In the genomic region with DNA sequence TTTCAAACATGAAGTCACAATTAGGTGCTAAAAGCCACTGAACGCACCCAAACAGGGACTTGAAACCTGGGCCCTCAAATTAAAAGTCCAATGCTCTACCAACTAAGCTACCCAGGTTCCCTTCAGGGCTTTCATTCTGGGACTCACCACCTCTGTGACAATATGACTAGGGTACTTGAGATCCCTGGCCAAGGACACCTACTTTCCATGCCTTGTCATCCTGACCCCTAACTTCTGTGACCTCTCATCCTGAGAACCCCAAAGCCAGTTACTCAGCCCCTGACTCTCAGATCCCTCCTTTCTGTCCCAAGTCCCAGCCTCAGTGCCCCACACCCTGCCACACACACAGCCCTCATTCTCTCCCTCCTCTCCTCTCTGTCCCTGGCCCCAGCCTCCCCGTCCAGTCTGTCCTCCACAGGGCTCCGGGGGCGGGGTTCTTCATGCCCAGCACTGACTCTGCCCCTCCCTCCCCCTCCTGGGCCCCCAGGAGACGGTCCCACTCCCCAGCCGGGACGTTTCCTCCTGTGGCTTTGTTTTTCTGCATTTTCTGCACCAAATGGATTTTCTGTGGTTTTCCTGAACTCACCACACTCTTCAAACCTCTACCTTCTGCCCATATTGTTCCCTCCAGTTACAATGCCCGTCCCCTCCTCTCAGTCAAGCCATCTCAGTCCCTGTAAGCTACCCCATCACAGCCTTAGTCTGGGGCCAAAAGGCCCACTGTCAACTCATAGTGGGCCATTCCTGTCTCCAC, we compare ENCODE assay signal across 9 cellular contexts. TPM values are rescaled to one million over a fixed set of nuclear protein-coding genes. Genes with fewer than 3 reads are reported as not detected.
A peak's percentile ranks its signal among the peaks of the same experiment; 100 is the strongest.
DNase-seq lines count a peak whose midpoint lies in the region; ATAC-seq, FAIRE-seq and TF ChIP-seq lines count a peak whose summit lies in the region.
"Had no signal": no experiment of that assay in that cellular context is flagged by ENCODE, and none has a peak within 500 bp of the region (broad histone marks: within the 10 kb centered on the region; RNA-seq: fewer than 3 reads in every experiment).

No MANE protein-coding gene starts in this region.

- no peaks in the 10 kb centered on the region for H3K36me3 Mint-ChIP-seq in CD8-positive, alpha-beta T cell
- H3K36me3 Mint-ChIP-seq in activated naive CD8-positive, alpha-beta T cell treated with anti-CD3 and anti-CD28 coated beads, Interleukin-2, amount 10 ng/mL, durations not matched to agents 7 days and 5 days, result peaks cover 2% of the 10 kb centered on the region
- no peaks in the 10 kb centered on the region for H3K36me3 Mint-ChIP-seq in natural killer cell treated with Interleukin-12 subunit alpha and Interleukin-12 subunit beta and Interleukin-15 and Interleukin-18, amount 100 ng/mL, for 72 hours

- no peak overlapping the region for H3K9ac ChIP-seq in HepG2 (ENCODE audit: insufficient read depth, low read depth, low read length)

- TF ChIP-seq EP300 in HepG2 (IDR thresholded peaks at IDR 0.05; ENCODE audit: low read depth in 2 of 2, low read length in 2 of 2) (no peak), HepG2 (CRISPR knock-in tag; IDR thresholded peaks at IDR 0.05; ENCODE audit: borderline replicate concordance) (no peak)

- POLR2A ChIA-PET in CD8-positive, alpha-beta T cell (lab: Charles Lee), result interaction anchor here (0.9 to 1.6 kb wide), 4 partner anchors 17 to 47 kb away, joined by 3 to 5 read pairs (median 4); a partner anchor contains a TSS
- POLR2A ChIA-PET in activated naive CD8-positive, alpha-beta T cell treated with anti-CD3 and anti-CD28 coated beads, Interleukin-2, amount 10 ng/mL, durations not matched to agents 7 days and 5 days (lab: Charles Lee), result interaction anchor here (0.9 to 2.4 kb wide), 6 partner anchors 12 to 142 kb away, joined by 3 to 12 read pairs (median 4); a partner anchor contains a TSS
- POLR2A ChIA-PET in HepG2 (lab: Yijun Ruan, JAX), result interaction anchor here (0.9 kb wide), 1 partner anchor 22 kb away, joined by 3 read pairs; a partner anchor contains a TSS

- in situ Hi-C loops in HepG2 (cut with HindIII; ENCODE audit: extremely low pct_ligation_motif_present, low pct_unique_long_range_greater_than_20kb), result no loop called here

- H2AFZ ChIP-seq in HepG2 (ENCODE audit: low read length), result no peak overlapping the region

- no peaks in the 10 kb centered on the region for H3K9me3 Mint-ChIP-seq in CD8-positive, alpha-beta T cell
- H3K9me3 Mint-ChIP-seq in activated naive CD8-positive, alpha-beta T cell treated with anti-CD3 and anti-CD28 coated beads, Interleukin-2, amount 10 ng/mL, durations not matched to agents 7 days and 5 days, result no peaks in the 10 kb centered on the region
- no peaks in the 10 kb centered on the region for H3K9me3 Mint-ChIP-seq in natural killer cell treated with Interleukin-12 subunit alpha and Interleukin-12 subunit beta and Interleukin-15 and Interleukin-18, amount 100 ng/mL, for 72 hours

- H3K27ac ChIP-seq in CD8-positive, alpha-beta T cell (ENCODE audit: low read depth, low read length), result no peak overlapping the region
- H3K27ac ChIP-seq in HepG2 (ENCODE audit: extremely low read length, insufficient read depth, low read length), result no peak overlapping the region
- H3K27ac ChIP-seq: HL-60 had no signal

- no peak for TF ChIP-seq POLR2A in HepG2 (IDR thresholded peaks at IDR 0.05; ENCODE audit: insufficient read depth in 1 of 2, low read depth in 2 of 2, low read length in 2 of 2)

- no peak for DNase-seq in CD8-positive, alpha-beta T cell
- DNase-seq in KG1 (lab: John Stamatoyannopoulos, UW), result peak; percentile 42
- no peak for DNase-seq in activated naive CD8-positive, alpha-beta T cell treated with anti-CD3 and anti-CD28 coated beads, Interleukin-2, amount 10 ng/mL, durations not matched to agents 7 days and 5 days
- DNase-seq in natural killer cell treated with Interleukin-12 subunit alpha and Interleukin-12 subunit beta and Interleukin-15 and Interleukin-18, amount 100 ng/mL, for 72 hours (ENCODE audit: low spot score), result no peak
- DNase-seq in DMS53 treated with DMSO at 0.1 percent for 48 hours (lab: John Stamatoyannopoulos, UW; ENCODE audit: unreplicated experiment), result no peak
- DNase-seq in GM19238 (ENCODE audit: insufficient read length, low spot score), result no peak
- no peak for DNase-seq in HepG2 (ENCODE audit: low spot score)

- H3K36me3 ChIP-seq in CD8-positive, alpha-beta T cell (ENCODE audit: insufficient read depth, low read length), result no peaks in the 10 kb centered on the region
- peaks cover 17 to 45% of the 10 kb centered on the region in 2 experiments for H3K36me3 ChIP-seq in HepG2 (replicated peaks in 1 of 2; ENCODE audit: control insufficient read depth in 1 of 2, insufficient read depth in 2 of 2, low read length in 2 of 2)

- no peaks in the 10 kb centered on the region for H3K27me3 ChIP-seq in CD8-positive, alpha-beta T cell (ENCODE audit: insufficient read depth, low read length)
- H3K27me3 ChIP-seq in HepG2 (ENCODE audit: control insufficient read depth in 1 of 2, insufficient read depth in 2 of 2, low read length in 2 of 2), result no peaks in the 10 kb centered on the region

- intact Hi-C loops in CD8-positive, alpha-beta T cell (cut with DNase I, micrococcal nuclease), result loop anchor here in 1 of 2 experiments (1.0 kb wide), 2 partner anchors 22 to 35 kb away; no protein-coding TSS in a partner anchor
- intact Hi-C loops in HepG2 (cut with micrococcal nuclease; ENCODE audit: unreplicated experiment), result no loop called here

- H3K4me1 Mint-ChIP-seq in CD8-positive, alpha-beta T cell (ENCODE audit: low read depth), result peaks cover 21% of the 10 kb centered on the region
- peaks cover 19% of the 10 kb centered on the region for H3K4me1 Mint-ChIP-seq in activated naive CD8-positive, alpha-beta T cell treated with anti-CD3 and anti-CD28 coated beads, Interleukin-2, amount 10 ng/mL, durations not matched to agents 7 days and 5 days
- H3K4me1 Mint-ChIP-seq in natural killer cell treated with Interleukin-12 subunit alpha and Interleukin-12 subunit beta and Interleukin-15 and Interleukin-18, amount 100 ng/mL, for 72 hours (ENCODE audit: low read depth in 2 of 2), result peaks cover 20 to 23% of the 10 kb centered on the region in 2 donors

- CTCF ChIA-PET in CD8-positive, alpha-beta T cell (lab: Charles Lee), result interaction anchor here (0.7 to 5.0 kb wide), 12 partner anchors 10 to 138 kb away, joined by 3 to 38 read pairs (median 4); no protein-coding TSS in a partner anchor
- CTCF ChIA-PET in HepG2 (lab: Yijun Ruan, JAX; ENCODE audit: low intra/inter-chr PET ratio, low total read pairs), result no interaction called here

- BruUV-seq in HepG2 (replicated peaks; lab: Mats Ljungman, UMichigan), result no TSS peak

- no peak for TF ChIP-seq RAD21 in HepG2 (CRISPR knock-in tag; IDR thresholded peaks at IDR 0.05)

- no peak for TF ChIP-seq CTCF in CD8-positive, alpha-beta T cell (IDR thresholded peaks at IDR 0.05)
- no peak for TF ChIP-seq CTCF in HepG2 (CRISPR knock-in tag; IDR thresholded peaks at IDR 0.05)

- H3K79me2 ChIP-seq in HepG2 (ENCODE audit: insufficient read depth, low read length), result no peaks in the 10 kb centered on the region

- H3K4me1 ChIP-seq in CD8-positive, alpha-beta T cell (ENCODE audit: insufficient read depth, low read length), result peaks cover 21% of the 10 kb centered on the region
- H3K4me1 ChIP-seq in HepG2 (ENCODE audit: insufficient read depth, low read length), result no peaks in the 10 kb centered on the region

- 92% methylated on average over 8 of the region's 8 CpGs for WGBS in HepG2 (ENCODE audit: low lambda C conversion rate)

- FAIRE-seq in HepG2 (lab: Jason Lieb, UNC), result no peak

- ATAC-seq in CD8-positive, alpha-beta T cell, result no peak
- ATAC-seq in activated naive CD8-positive, alpha-beta T cell treated with anti-CD3 and anti-CD28 coated beads, Interleukin-2, amount 10 ng/mL, durations not matched to agents 7 days and 5 days (ENCODE audit: low read depth), result no peak
- no peak for ATAC-seq in natural killer cell treated with Interleukin-12 subunit alpha and Interleukin-12 subunit beta and Interleukin-15 and Interleukin-18, amount 100 ng/mL, for 72 hours
- no peak for ATAC-seq in HG03342 (IDR thresholded peaks at IDR 0.05; ENCODE audit: unreplicated experiment)
- ATAC-seq in HepG2, result no peak

- H4K20me1 ChIP-seq in HepG2 (ENCODE audit: insufficient read depth, low read length), result no peaks in the 10 kb centered on the region

- H3K4me2 ChIP-seq in HepG2 (ENCODE audit: low read depth, low read length), result no peak overlapping the region

- no peaks in the 10 kb centered on the region for H3K9me3 ChIP-seq in CD8-positive, alpha-beta T cell (ENCODE audit: low read length)
- no peaks in the 10 kb centered on the region for H3K9me3 ChIP-seq in HepG2 (ENCODE audit: low read length)

- H3K4me3 Mint-ChIP-seq in CD8-positive, alpha-beta T cell, result peak overlapping the region; percentile 84
- H3K4me3 Mint-ChIP-seq in activated naive CD8-positive, alpha-beta T cell treated with anti-CD3 and anti-CD28 coated beads, Interleukin-2, amount 10 ng/mL, durations not matched to agents 7 days and 5 days, result peak overlapping the region; percentile 62
- H3K4me3 Mint-ChIP-seq in natural killer cell treated with Interleukin-12 subunit alpha and Interleukin-12 subunit beta and Interleukin-15 and Interleukin-18, amount 100 ng/mL, for 72 hours, result peak overlapping the region; percentile 90

- peak overlapping the region; percentile 55 for H3K27ac Mint-ChIP-seq in CD8-positive, alpha-beta T cell
- peak overlapping the region; percentile 28 for H3K27ac Mint-ChIP-seq in activated naive CD8-positive, alpha-beta T cell treated with anti-CD3 and anti-CD28 coated beads, Interleukin-2, amount 10 ng/mL, durations not matched to agents 7 days and 5 days
- peak overlapping the region; percentile 25 to 65 for H3K27ac Mint-ChIP-seq in natural killer cell treated with Interleukin-12 subunit alpha and Interleukin-12 subunit beta and Interleukin-15 and Interleukin-18, amount 100 ng/mL, for 72 hours

- no peaks in the 10 kb centered on the region for H3K27me3 Mint-ChIP-seq in CD8-positive, alpha-beta T cell (ENCODE audit: low read depth)
- H3K27me3 Mint-ChIP-seq in activated naive CD8-positive, alpha-beta T cell treated with anti-CD3 and anti-CD28 coated beads, Interleukin-2, amount 10 ng/mL, durations not matched to agents 7 days and 5 days, result peaks cover 4% of the 10 kb centered on the region
- H3K27me3 Mint-ChIP-seq in natural killer cell treated with Interleukin-12 subunit alpha and Interleukin-12 subunit beta and Interleukin-15 and Interleukin-18, amount 100 ng/mL, for 72 hours, result peaks cover 0 to 12% of the 10 kb centered on the region in 2 donors

- peak overlapping the region; percentile 78 for H3K4me3 ChIP-seq in CD8-positive, alpha-beta T cell (ENCODE audit: low read depth, low read length)
- H3K4me3 ChIP-seq in HepG2 (replicated peaks in 1 of 3; ENCODE audit: insufficient read depth in 1 of 3, low read depth in 2 of 3, low read length in 3 of 3), result no peak overlapping the region

RNA-seq across cellular contexts. Expression of a gene that starts 7.0 kb away (rescaled TPM):
- total RNA-seq in CD8-positive, alpha-beta T cell, result 1 to 10 TPM; 1.3 to 2.4 TPM
- total RNA-seq in activated naive CD8-positive, alpha-beta T cell treated with anti-CD3 and anti-CD28 coated beads, Interleukin-2, amount 10 ng/mL, durations not matched to agents 7 days and 5 days, result 1 to 10 TPM; 1.6 to 2.4 TPM
- 1 to 10 TPM; 1.6 to 2.0 TPM for total RNA-seq in natural killer cell treated with Interleukin-12 subunit alpha and Interleukin-12 subunit beta and Interleukin-15 and Interleukin-18, amount 100 ng/mL, for 72 hours
- total RNA-seq in HepG2 (2016; rRNA removed; fragmentation: Illumina TruSeq; extraction: Trizol), result 1.7 and 10.1 TPM in 2 replicates
- 2.9 TPM in 2 replicates for total RNA-seq in HepG2 (2016; cell fraction: cytosol; rRNA removed; fragmentation: Illumina TruSeq; extraction: Trizol; ENCODE audit: low read depth)
- 2.5 and 10.4 TPM in 2 replicates for total RNA-seq in HepG2 (2016; cell fraction: insoluble cytoplasmic fraction; rRNA removed; fragmentation: Illumina TruSeq; extraction: Trizol)
- 3.9 and 4.3 TPM in 2 replicates for total RNA-seq in HepG2 (2016; cell fraction: membrane; rRNA removed; fragmentation: Illumina TruSeq; extraction: Trizol)
- total RNA-seq in HepG2 (2016; cell fraction: nucleus; rRNA removed; fragmentation: Illumina TruSeq; extraction: Trizol), result 12.9 and 16.5 TPM in 2 replicates
- polyA plus RNA-seq in HepG2 (2011; rRNA removed), result 3.0 and 3.3 TPM in 2 replicates
- 0.79 and 1.6 TPM in 2 replicates for polyA plus RNA-seq in HepG2 (2011; cell fraction: cytosol; rRNA removed)
- 33.2 and 45.9 TPM in 2 replicates for polyA plus RNA-seq in HepG2 (2011; cell fraction: nucleus; rRNA removed)
- 4.9 and 5.2 TPM in 2 replicates for polyA plus RNA-seq in HepG2 (2012)
- 4.8 and 4.9 TPM in 2 replicates for polyA plus RNA-seq in HepG2 (2016; cell fraction: cytosol; fragmentation: Illumina TruSeq; extraction: Trizol; ENCODE audit: low read depth)
- polyA plus RNA-seq in HepG2 (2016; cell fraction: insoluble cytoplasmic fraction; fragmentation: Illumina TruSeq; extraction: Trizol; ENCODE audit: low read depth), result 3.3 and 3.5 TPM in 2 replicates
- polyA plus RNA-seq in HepG2 (2016; cell fraction: membrane; fragmentation: Illumina TruSeq; extraction: Trizol; ENCODE audit: low read depth), result 4.3 and 6.1 TPM in 2 replicates
- 61.4 and 74.8 TPM in 2 replicates for polyA plus RNA-seq in HepG2 (2016; cell fraction: nucleus; fragmentation: Illumina TruSeq; extraction: Trizol; ENCODE audit: insufficient read depth, low read depth)
- polyA minus RNA-seq in HepG2 (2011; rRNA and poly(A)+ RNA removed; ENCODE audit: low replicate concordance), result 0.14 and 0.50 TPM in 2 replicates
- not detected in 2 replicates for polyA minus RNA-seq in HepG2 (2011; cell fraction: cytosol; rRNA and poly(A)+ RNA removed)
- 3.1 and 4.0 TPM in 2 replicates for polyA minus RNA-seq in HepG2 (2011; cell fraction: nucleus; rRNA and poly(A)+ RNA removed)

RNA-seq across cellular contexts. Expression of a gene that starts 22.3 kb away (rescaled TPM):
- total RNA-seq in CD8-positive, alpha-beta T cell, result 10 to 100 TPM; 20.1 to 25.5 TPM
- total RNA-seq in activated naive CD8-positive, alpha-beta T cell treated with anti-CD3 and anti-CD28 coated beads, Interleukin-2, amount 10 ng/mL, durations not matched to agents 7 days and 5 days, result 10 to 100 TPM; 19.8 to 24.4 TPM
- 1 to 10 TPM; 1.6 to 3.0 TPM for total RNA-seq in natural killer cell treated with Interleukin-12 subunit alpha and Interleukin-12 subunit beta and Interleukin-15 and Interleukin-18, amount 100 ng/mL, for 72 hours
- total RNA-seq in HepG2 (2016; rRNA removed; fragmentation: Illumina TruSeq; extraction: Trizol), result 124 and 225 TPM in 2 replicates
- total RNA-seq in HepG2 (2016; cell fraction: cytosol; rRNA removed; fragmentation: Illumina TruSeq; extraction: Trizol; ENCODE audit: low read depth), result 222 and 258 TPM in 2 replicates
- 102 and 228 TPM in 2 replicates for total RNA-seq in HepG2 (2016; cell fraction: insoluble cytoplasmic fraction; rRNA removed; fragmentation: Illumina TruSeq; extraction: Trizol)
- 261 and 289 TPM in 2 replicates for total RNA-seq in HepG2 (2016; cell fraction: membrane; rRNA removed; fragmentation: Illumina TruSeq; extraction: Trizol)
- total RNA-seq in HepG2 (2016; cell fraction: nucleus; rRNA removed; fragmentation: Illumina TruSeq; extraction: Trizol), result 141 and 165 TPM in 2 replicates
- polyA plus RNA-seq in HepG2 (2011; rRNA removed), result 121 and 149 TPM in 2 replicates
- 105 and 151 TPM in 2 replicates for polyA plus RNA-seq in HepG2 (2011; cell fraction: cytosol; rRNA removed)
- 256 and 257 TPM in 2 replicates for polyA plus RNA-seq in HepG2 (2011; cell fraction: nucleus; rRNA removed)
- polyA plus RNA-seq in HepG2 (2012), result 143 and 177 TPM in 2 replicates
- 245 and 266 TPM in 2 replicates for polyA plus RNA-seq in HepG2 (2016; cell fraction: cytosol; fragmentation: Illumina TruSeq; extraction: Trizol; ENCODE audit: low read depth)
- 107 and 130 TPM in 2 replicates for polyA plus RNA-seq in HepG2 (2016; cell fraction: insoluble cytoplasmic fraction; fragmentation: Illumina TruSeq; extraction: Trizol; ENCODE audit: low read depth)
- polyA plus RNA-seq in HepG2 (2016; cell fraction: membrane; fragmentation: Illumina TruSeq; extraction: Trizol; ENCODE audit: low read depth), result 257 and 263 TPM in 2 replicates
- 289 and 295 TPM in 2 replicates for polyA plus RNA-seq in HepG2 (2016; cell fraction: nucleus; fragmentation: Illumina TruSeq; extraction: Trizol; ENCODE audit: insufficient read depth, low read depth)
- polyA minus RNA-seq in HepG2 (2011; rRNA and poly(A)+ RNA removed; ENCODE audit: low replicate concordance), result 0.65 and 115 TPM in 2 replicates
- 72.8 and 82.9 TPM in 2 replicates for polyA minus RNA-seq in HepG2 (2011; cell fraction: cytosol; rRNA and poly(A)+ RNA removed)
- 27.6 and 29.2 TPM in 2 replicates for polyA minus RNA-seq in HepG2 (2011; cell fraction: nucleus; rRNA and poly(A)+ RNA removed)

RNA-seq across cellular contexts. Expression of a gene that starts 38.6 kb away (rescaled TPM):
- 1,000 to 10,000 TPM; 3,746 to 3,873 TPM for total RNA-seq in CD8-positive, alpha-beta T cell
- 1,000 to 10,000 TPM; 2,412 to 2,445 TPM for total RNA-seq in activated naive CD8-positive, alpha-beta T cell treated with anti-CD3 and anti-CD28 coated beads, Interleukin-2, amount 10 ng/mL, durations not matched to agents 7 days and 5 days
- 1,000 to 10,000 TPM; 1,165 to 1,334 TPM for total RNA-seq in natural killer cell treated with Interleukin-12 subunit alpha and Interleukin-12 subunit beta and Interleukin-15 and Interleukin-18, amount 100 ng/mL, for 72 hours
- 2,345 and 2,734 TPM in 2 replicates for total RNA-seq in HepG2 (2016; rRNA removed; fragmentation: Illumina TruSeq; extraction: Trizol)
- 3,922 and 3,962 TPM in 2 replicates for total RNA-seq in HepG2 (2016; cell fraction: cytosol; rRNA removed; fragmentation: Illumina TruSeq; extraction: Trizol; ENCODE audit: low read depth)
- 2,320 and 2,893 TPM in 2 replicates for total RNA-seq in HepG2 (2016; cell fraction: insoluble cytoplasmic fraction; rRNA removed; fragmentation: Illumina TruSeq; extraction: Trizol)
- 5,292 and 5,634 TPM in 2 replicates for total RNA-seq in HepG2 (2016; cell fraction: membrane; rRNA removed; fragmentation: Illumina TruSeq; extraction: Trizol)
- 817 and 896 TPM in 2 replicates for total RNA-seq in HepG2 (2016; cell fraction: nucleus; rRNA removed; fragmentation: Illumina TruSeq; extraction: Trizol)
- 2,839 and 2,896 TPM in 2 replicates for polyA plus RNA-seq in HepG2 (2011; rRNA removed)
- polyA plus RNA-seq in HepG2 (2011; cell fraction: cytosol; rRNA removed), result 6,087 and 6,094 TPM in 2 replicates
- polyA plus RNA-seq in HepG2 (2011; cell fraction: nucleus; rRNA removed), result 1,822 and 1,919 TPM in 2 replicates
- polyA plus RNA-seq in HepG2 (2012), result 3,444 and 3,595 TPM in 2 replicates
- polyA plus RNA-seq in HepG2 (2016; cell fraction: cytosol; fragmentation: Illumina TruSeq; extraction: Trizol; ENCODE audit: low read depth), result 4,821 and 5,462 TPM in 2 replicates
- polyA plus RNA-seq in HepG2 (2016; cell fraction: insoluble cytoplasmic fraction; fragmentation: Illumina TruSeq; extraction: Trizol; ENCODE audit: low read depth), result 3,269 and 3,282 TPM in 2 replicates
- polyA plus RNA-seq in HepG2 (2016; cell fraction: membrane; fragmentation: Illumina TruSeq; extraction: Trizol; ENCODE audit: low read depth), result 6,240 and 6,461 TPM in 2 replicates
- polyA plus RNA-seq in HepG2 (2016; cell fraction: nucleus; fragmentation: Illumina TruSeq; extraction: Trizol; ENCODE audit: insufficient read depth, low read depth), result 1,822 and 1,918 TPM in 2 replicates
- 1,415 and 1,765 TPM in 2 replicates for polyA minus RNA-seq in HepG2 (2011; rRNA and poly(A)+ RNA removed; ENCODE audit: low replicate concordance)
- 470 and 550 TPM in 2 replicates for polyA minus RNA-seq in HepG2 (2011; cell fraction: cytosol; rRNA and poly(A)+ RNA removed)
- polyA minus RNA-seq in HepG2 (2011; cell fraction: nucleus; rRNA and poly(A)+ RNA removed), result 202 and 266 TPM in 2 replicates

RNA-seq across cellular contexts. Expression of a gene that starts 45.5 kb away (rescaled TPM):
- 100 to 1,000 TPM; 103 to 110 TPM for total RNA-seq in CD8-positive, alpha-beta T cell
- total RNA-seq in activated naive CD8-positive, alpha-beta T cell treated with anti-CD3 and anti-CD28 coated beads, Interleukin-2, amount 10 ng/mL, durations not matched to agents 7 days and 5 days, result 100 to 1,000 TPM; 122 to 125 TPM
- total RNA-seq in natural killer cell treated with Interleukin-12 subunit alpha and Interleukin-12 subunit beta and Interleukin-15 and Interleukin-18, amount 100 ng/mL, for 72 hours, result 10 to 100 TPM; 70.6 to 75.2 TPM
- total RNA-seq in HepG2 (2016; rRNA removed; fragmentation: Illumina TruSeq; extraction: Trizol), result 78.0 and 81.4 TPM in 2 replicates
- 40.9 and 41.1 TPM in 2 replicates for total RNA-seq in HepG2 (2016; cell fraction: cytosol; rRNA removed; fragmentation: Illumina TruSeq; extraction: Trizol; ENCODE audit: low read depth)
- total RNA-seq in HepG2 (2016; cell fraction: insoluble cytoplasmic fraction; rRNA removed; fragmentation: Illumina TruSeq; extraction: Trizol), result 74.5 and 94.1 TPM in 2 replicates
- 33.6 and 34.5 TPM in 2 replicates for total RNA-seq in HepG2 (2016; cell fraction: membrane; rRNA removed; fragmentation: Illumina TruSeq; extraction: Trizol)
- total RNA-seq in HepG2 (2016; cell fraction: nucleus; rRNA removed; fragmentation: Illumina TruSeq; extraction: Trizol), result 36.2 and 36.7 TPM in 2 replicates
- 54.3 and 58.4 TPM in 2 replicates for polyA plus RNA-seq in HepG2 (2011; rRNA removed)
- 53.5 and 96.5 TPM in 2 replicates for polyA plus RNA-seq in HepG2 (2011; cell fraction: cytosol; rRNA removed)
- 112 and 135 TPM in 2 replicates for polyA plus RNA-seq in HepG2 (2011; cell fraction: nucleus; rRNA removed)
- polyA plus RNA-seq in HepG2 (2012), result 35.5 and 41.6 TPM in 2 replicates
- 38.2 and 39.1 TPM in 2 replicates for polyA plus RNA-seq in HepG2 (2016; cell fraction: cytosol; fragmentation: Illumina TruSeq; extraction: Trizol; ENCODE audit: low read depth)
- polyA plus RNA-seq in HepG2 (2016; cell fraction: insoluble cytoplasmic fraction; fragmentation: Illumina TruSeq; extraction: Trizol; ENCODE audit: low read depth), result 86.7 and 88.4 TPM in 2 replicates
- 28.0 and 28.7 TPM in 2 replicates for polyA plus RNA-seq in HepG2 (2016; cell fraction: membrane; fragmentation: Illumina TruSeq; extraction: Trizol; ENCODE audit: low read depth)
- polyA plus RNA-seq in HepG2 (2016; cell fraction: nucleus; fragmentation: Illumina TruSeq; extraction: Trizol; ENCODE audit: insufficient read depth, low read depth), result 63.0 and 67.6 TPM in 2 replicates
- polyA minus RNA-seq in HepG2 (2011; rRNA and poly(A)+ RNA removed; ENCODE audit: low replicate concordance), result 91.2 and 148 TPM in 2 replicates
- 26.7 and 28.8 TPM in 2 replicates for polyA minus RNA-seq in HepG2 (2011; cell fraction: cytosol; rRNA and poly(A)+ RNA removed)
- 18.2 and 20.6 TPM in 2 replicates for polyA minus RNA-seq in HepG2 (2011; cell fraction: nucleus; rRNA and poly(A)+ RNA removed)

RNA-seq across cellular contexts. Expression of a gene that starts 46.3 kb away (rescaled TPM):
- 1 to 10 TPM in 1 of 2 experiments, under 1 TPM in 1; 0.52 to 1.4 TPM for total RNA-seq in CD8-positive, alpha-beta T cell
- total RNA-seq in activated naive CD8-positive, alpha-beta T cell treated with anti-CD3 and anti-CD28 coated beads, Interleukin-2, amount 10 ng/mL, durations not matched to agents 7 days and 5 days, result 1 to 10 TPM; 1.5 to 2.3 TPM
- total RNA-seq in natural killer cell treated with Interleukin-12 subunit alpha and Interleukin-12 subunit beta and Interleukin-15 and Interleukin-18, amount 100 ng/mL, for 72 hours, result 1 to 10 TPM in 1 of 2 donors, under 1 TPM in 1; 0.81 to 1.5 TPM
- 0.51 and 0.82 TPM in 2 replicates for total RNA-seq in HepG2 (2016; rRNA removed; fragmentation: Illumina TruSeq; extraction: Trizol)
- 1.1 and 1.6 TPM in 2 replicates for total RNA-seq in HepG2 (2016; cell fraction: cytosol; rRNA removed; fragmentation: Illumina TruSeq; extraction: Trizol; ENCODE audit: low read depth)
- 0.43 and 0.97 TPM in 2 replicates for total RNA-seq in HepG2 (2016; cell fraction: insoluble cytoplasmic fraction; rRNA removed; fragmentation: Illumina TruSeq; extraction: Trizol)
- total RNA-seq in HepG2 (2016; cell fraction: membrane; rRNA removed; fragmentation: Illumina TruSeq; extraction: Trizol), result 0.56 and 0.79 TPM in 2 replicates
- total RNA-seq in HepG2 (2016; cell fraction: nucleus; rRNA removed; fragmentation: Illumina TruSeq; extraction: Trizol), result 0.78 and 1.3 TPM in 2 replicates
- 0.64 and 0.66 TPM in 2 replicates for polyA plus RNA-seq in HepG2 (2011; rRNA removed)
- polyA plus RNA-seq in HepG2 (2011; cell fraction: cytosol; rRNA removed), result 0.69 and 0.98 TPM in 2 replicates
- 1.2 and 1.3 TPM in 2 replicates for polyA plus RNA-seq in HepG2 (2011; cell fraction: nucleus; rRNA removed)
- polyA plus RNA-seq in HepG2 (2012), result 0.49 and 0.83 TPM in 2 replicates
- polyA plus RNA-seq in HepG2 (2016; cell fraction: cytosol; fragmentation: Illumina TruSeq; extraction: Trizol; ENCODE audit: low read depth), result 0.18 and 0.40 TPM in 2 replicates
- polyA plus RNA-seq in HepG2 (2016; cell fraction: insoluble cytoplasmic fraction; fragmentation: Illumina TruSeq; extraction: Trizol; ENCODE audit: low read depth), result 0.44 and 0.60 TPM in 2 replicates
- polyA plus RNA-seq in HepG2 (2016; cell fraction: membrane; fragmentation: Illumina TruSeq; extraction: Trizol; ENCODE audit: low read depth), result 0.39 and 0.42 TPM in 2 replicates
- polyA plus RNA-seq in HepG2 (2016; cell fraction: nucleus; fragmentation: Illumina TruSeq; extraction: Trizol; ENCODE audit: insufficient read depth, low read depth), result 0.57 and 2.1 TPM in 2 replicates
- polyA minus RNA-seq in HepG2 (2011; rRNA and poly(A)+ RNA removed; ENCODE audit: low replicate concordance), result 0.84 and 1.8 TPM in 2 replicates
- polyA minus RNA-seq in HepG2 (2011; cell fraction: cytosol; rRNA and poly(A)+ RNA removed), result 0.44 and 0.99 TPM in 2 replicates
- 1.4 and 1.7 TPM in 2 replicates for polyA minus RNA-seq in HepG2 (2011; cell fraction: nucleus; rRNA and poly(A)+ RNA removed)

Comparison
In these comparisons a context has a peak if more than half of its experiments do, and no peak if none do; other contexts are left out.
1. RNA of a gene that starts 22.3 kb away (total RNA-seq): 102 to 289 TPM in HepG2, 20.1 to 25.5 TPM in CD8-positive, alpha-beta T cell and 19.8 to 24.4 TPM in activated naive CD8-positive, alpha-beta T cell treated with anti-CD3 and anti-CD28 coated beads, Interleukin-2, amount 10 ng/mL, durations not matched to agents 7 days and 5 days; 1.6 to 3.0 TPM in natural killer cell treated with Interleukin-12 subunit alpha and Interleukin-12 subunit beta and Interleukin-15 and Interleukin-18, amount 100 ng/mL, for 72 hours; every median in the first group is over 4 times any median in the second.
2. Peak in every context shown above with its lines, with median percentiles within 50 percentile points of each other: H3K27ac Mint-ChIP-seq and H3K4me3 Mint-ChIP-seq.